Comparison of ENCODE assay signal across 8 cellular contexts in genomic region chr9:92807757-92808725, GRCh38. TPM values are rescaled to one million over a fixed set of nuclear protein-coding genes. Genes with fewer than 3 reads are reported as not detected.
DNase-seq lines count a peak whose midpoint lies in the region; ATAC-seq and TF ChIP-seq lines count a peak whose summit lies in the region.

No MANE protein-coding gene starts in this region.

- H3K27ac ChIP-seq in Peyer's patch: no peak overlapping the region

- TF ChIP-seq CTCF in Peyer's patch (IDR thresholded peaks at IDR 0.05): no peak

- H3K4me3 ChIP-seq in HAP-1: peak overlapping the region; percentile 72
- H3K4me3 ChIP-seq in Peyer's patch: peak overlapping the region; percentile 11 to 42 (median 40)

- peaks cover 4% of the 10 kb centered on the region for H3K4me1 ChIP-seq in HAP-1
- H3K4me1 ChIP-seq in Peyer's patch: peaks cover 0 to 27% (median 12%) of the 10 kb centered on the region in 4 donors

- TF ChIP-seq POLR2A in Peyer's patch (IDR thresholded peaks at IDR 0.05): no peak

- intact Hi-C loops in sciatic nerve (cut with DNase I): no loop called here

- H3K36me3 ChIP-seq in HAP-1 (replicated peaks): no peaks in the 10 kb centered on the region
- no peaks in the 10 kb centered on the region for H3K36me3 ChIP-seq in Peyer's patch

- DNase-seq in HAP-1 (ENCODE audit: low spot score in 2 of 2) (no peak), Peyer's patch (peak in 1 of 3 donors; percentile 21), sciatic nerve (ENCODE audit: low spot score) (no peak), SKM-1 (lab: John Stamatoyannopoulos, UW; ENCODE audit: unreplicated experiment) (no peak), HCEC 1CT (no peak), G401 (ENCODE audit: low spot score) (no peak)
- peak; percentile 24 for DNase-seq in central memory CD4-positive, alpha-beta T cell

- H3K27me3 ChIP-seq in HAP-1 (ENCODE audit: low read depth) (no peaks in the 10 kb centered on the region), Peyer's patch (peaks cover 0 to 41% of the 10 kb centered on the region in 2 donors)

- peak; percentile 7 for ATAC-seq in sciatic nerve
- ATAC-seq in HG03378 (IDR thresholded peaks at IDR 0.05; ENCODE audit: unreplicated experiment): no peak

- H3K9me3 ChIP-seq in HAP-1 (no peaks in the 10 kb centered on the region), Peyer's patch (no peaks in the 10 kb centered on the region)

- in situ Hi-C loops in HAP-1 (cut with MboI; ENCODE audit: low sequenced_read_pairs) (no loop called here), G401 (cut with HindIII; ENCODE audit: low sequenced_read_pairs) (no loop called here)

RNA-seq across cellular contexts. Expression of gene BICD2, which starts 43.4 kb away (rescaled TPM):
- 10 to 100 TPM in 2 of 4 donors, 1 to 10 TPM in 2; 4.2 to 41.3 (median 8.8) TPM for total RNA-seq in Peyer's patch
- total RNA-seq in sciatic nerve: 31.0 TPM
- 25.0 and 30.3 TPM in 2 replicates for total RNA-seq in G401 (2014; rRNA removed; shearing (Covaris generic))
